ENCODE assay signal across 1 cellular context in genomic region chr22:41621911-41622179, GRCh38.
TF ChIP-seq lines count a peak whose summit lies in the region.

No MANE protein-coding gene starts in this region.

TF ChIP-seq in endothelial cell of umbilical vein, 7 proteins besides CTCF, POLR2A, EP300 and RAD21:
- TF ChIP-seq MYC (IDR thresholded peaks at IDR 0.05; ENCODE audit: low read depth, low read length) (no peak), POLR2AphosphoS5 (IDR thresholded peaks at IDR 0.05; ENCODE audit: insufficient read depth, low read depth, low read length) (no peak), JUN (IDR thresholded peaks at IDR 0.05; ENCODE audit: borderline replicate concordance, insufficient read depth, insufficient read length, low read depth) (no peak), GATA2 (IDR thresholded peaks at IDR 0.05; ENCODE audit: insufficient read depth, insufficient read length, low read depth, low read length) (no peak), EZH2 (IDR thresholded peaks at IDR 0.05; ENCODE audit: borderline replicate concordance, low read depth, low read length, severe bottlenecking) (no peak), FOS (IDR thresholded peaks at IDR 0.05; ENCODE audit: borderline replicate concordance, insufficient read depth, low read length) (no peak)
- TF ChIP-seq, protein P1, sequence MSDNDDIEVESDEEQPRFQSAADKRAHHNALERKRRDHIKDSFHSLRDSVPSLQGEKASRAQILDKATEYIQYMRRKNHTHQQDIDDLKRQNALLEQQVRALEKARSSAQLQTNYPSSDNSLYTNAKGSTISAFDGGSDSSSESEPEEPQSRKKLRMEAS (IDR thresholded peaks at IDR 0.05; ENCODE audit: insufficient read depth, insufficient read length): no peak
